29 cellular contexts compared by ENCODE assay signal in genomic region chr4:119240128-119240527, GRCh38.
"Had no signal": no experiment of that assay in that cellular context is flagged by ENCODE, and none has a peak within 500 bp of the region (broad histone marks: within the 10 kb centered on the region; RNA-seq: fewer than 3 reads in every experiment).

No MANE protein-coding gene starts in this region.

- H3K27me3 ChIP-seq: left lung, neutrophil, right atrium auricular region, right lobe of liver, stomach, testis, thyroid gland, transverse colon, upper lobe of left lung, vagina had no signal

- H3K4me1 Mint-ChIP-seq: neural crest cell had no signal

- H3K9me3 Mint-ChIP-seq: immature natural killer cell; naive thymus-derived CD8-positive, alpha-beta T cell; nephron; neural crest cell; stimulated activated naive B cell treated with anti-CD40 and anti-IgM and Interleukin-4, amounts not matched to agents 10 μg/mL and 1 μg/mL and 100 μg/mL, for 72 hours had no signal

- H3K27ac Mint-ChIP-seq: immature natural killer cell; naive thymus-derived CD8-positive, alpha-beta T cell; nephron; stimulated activated naive B cell treated with anti-CD40 and anti-IgM and Interleukin-4, amounts not matched to agents 10 μg/mL and 1 μg/mL and 100 μg/mL, for 72 hours had no signal

- H3K4me3 Mint-ChIP-seq: immature natural killer cell; naive thymus-derived CD8-positive, alpha-beta T cell; nephron; neural crest cell; stimulated activated naive B cell treated with anti-CD40 and anti-IgM and Interleukin-4, amounts not matched to agents 10 μg/mL and 1 μg/mL and 100 μg/mL, for 72 hours had no signal

- ATAC-seq: left colon; left lung; lower lobe of right lung; naive thymus-derived CD8-positive, alpha-beta T cell; right lobe of liver; stimulated activated naive B cell treated with anti-CD40 and anti-IgM and Interleukin-4, amounts not matched to agents 10 μg/mL and 1 μg/mL and 100 μg/mL, for 72 hours; stimulated activated naive CD8-positive, alpha-beta T cell treated with anti-CD3 and anti-CD28 coated beads, Interleukin-15, Interleukin-2, amounts not matched to agents 100 U/mL and 50 U/mL, for 24 hours had no signal

- H3K27me3 Mint-ChIP-seq: naive thymus-derived CD8-positive, alpha-beta T cell; stimulated activated naive B cell treated with anti-CD40 and anti-IgM and Interleukin-4, amounts not matched to agents 10 μg/mL and 1 μg/mL and 100 μg/mL, for 72 hours had no signal

- H3K27ac ChIP-seq: left lung, lower lobe of right lung, neutrophil, parathyroid adenoma, right atrium auricular region, right lobe of liver, stomach, testis, thyroid gland, transverse colon, upper lobe of left lung, vagina had no signal

- DNase-seq: hypothalamus; immature natural killer cell; kidney; left colon; left lung; lower lobe of right lung; mammary epithelial cell; mesenchymal stem cell; midbrain; naive thymus-derived CD8-positive, alpha-beta T cell; occipital lobe; right lobe of liver; stimulated activated CD4-positive, alpha-beta T cell treated with anti-CD3 and anti-CD28 coated beads, Interleukin-12 subunit alpha, Interleukin-12 subunit beta, amount 100 ng/mL, for 4 hours; stimulated activated CD4-positive, alpha-beta T cell treated with anti-CD3 and anti-CD28 coated beads, Interleukin-15, amount 100 ng/mL, for 24 hours; stimulated activated CD4-positive, alpha-beta T cell treated with anti-CD3 and anti-CD28 coated beads, Interleukin-2, amount 100 ng/mL, for 24 hours; stimulated activated CD4-positive, alpha-beta T cell treated with anti-CD3 and anti-CD28 coated beads, Interleukin-4, amount 100 ng/mL, for 1 hour; stimulated activated naive B cell treated with anti-CD40 and anti-IgM and Interleukin-4, amounts not matched to agents 10 μg/mL and 1 μg/mL and 100 μg/mL, for 72 hours; stimulated activated naive CD8-positive, alpha-beta T cell treated with anti-CD3 and anti-CD28 coated beads, Interleukin-15, Interleukin-2, amounts not matched to agents 100 U/mL and 50 U/mL, for 24 hours; stomach; testis; thyroid gland; transverse colon; upper lobe of left lung had no signal

- H3K9ac ChIP-seq: parathyroid adenoma had no signal

- H2AFZ ChIP-seq: parathyroid adenoma had no signal

- H3K79me2 ChIP-seq: parathyroid adenoma had no signal

- H3K4me3 ChIP-seq: left lung, lower lobe of right lung, right atrium auricular region, right lobe of liver, stomach, testis, thyroid gland, transverse colon, upper lobe of left lung, vagina had no signal

- H3K4me1 ChIP-seq: parathyroid adenoma, right lobe of liver, testis, thyroid gland had no signal

- H3K36me3 ChIP-seq: neutrophil had no signal

- H3K9me3 ChIP-seq: left lung, lower lobe of right lung, neutrophil, right atrium auricular region, right lobe of liver, stomach, testis, thyroid gland, transverse colon, upper lobe of left lung, vagina had no signal
